Comparison of ENCODE assay signal across 9 cellular contexts in the genomic region with DNA sequence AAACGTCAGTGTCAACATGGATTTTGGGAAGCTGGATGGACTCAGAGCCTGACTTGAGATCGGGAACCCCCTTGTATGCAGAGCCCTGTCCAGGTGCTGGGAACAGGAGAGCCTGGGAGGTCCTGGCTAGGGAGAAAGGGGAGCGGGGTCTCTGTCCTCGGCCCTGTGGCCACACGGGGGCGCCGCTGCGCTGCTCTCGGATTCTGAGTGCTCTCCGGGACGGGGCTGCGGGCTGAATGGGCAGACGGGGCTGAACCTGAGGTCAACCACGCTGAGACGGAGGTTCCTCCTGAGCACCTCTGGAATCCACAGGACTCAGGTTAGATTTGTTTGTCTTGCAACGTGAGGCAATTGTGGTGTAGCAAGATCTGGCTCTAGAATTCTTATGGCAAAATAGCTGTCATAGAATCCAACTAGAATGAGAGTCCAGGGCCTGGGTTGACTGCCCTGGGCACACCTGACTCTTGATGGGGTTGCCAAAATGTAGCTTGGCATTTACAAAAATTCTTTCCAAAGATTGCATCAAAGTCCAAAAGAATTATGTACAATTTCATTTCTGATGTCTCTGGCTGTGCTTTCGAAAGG. TPM values are rescaled to one million over a fixed set of nuclear protein-coding genes. Genes with fewer than 3 reads are reported as not detected.
DNase-seq lines count a peak whose midpoint lies in the region; ATAC-seq and TF ChIP-seq lines count a peak whose summit lies in the region.
"Had no signal": no experiment of that assay in that cellular context is flagged by ENCODE, and none has a peak within 500 bp of the region (broad histone marks: within the 10 kb centered on the region; RNA-seq: fewer than 3 reads in every experiment).

No MANE protein-coding gene starts in this region.

- peaks cover 28% of the 10 kb centered on the region for H3K27me3 Mint-ChIP-seq in endodermal cell (ENCODE audit: insufficient read depth)

- H3K36me3 ChIP-seq in endodermal cell (ENCODE audit: control insufficient read depth, insufficient read depth, low read length) (no peaks in the 10 kb centered on the region), neural cell (ENCODE audit: insufficient read depth, low read length) (no peaks in the 10 kb centered on the region), upper lobe of right lung (no peaks in the 10 kb centered on the region)

- no peaks in the 10 kb centered on the region for H3K9me3 Mint-ChIP-seq in endodermal cell
- H3K9me3 Mint-ChIP-seq: stimulated activated naive CD8-positive, alpha-beta T cell treated with anti-CD3 and anti-CD28 coated beads, Interleukin-15, Interleukin-2, amounts not matched to agents 100 ng/mL and 50 ng/mL, for 24 hours had no signal

- no peak overlapping the region for H3K9ac ChIP-seq in endodermal cell (ENCODE audit: extremely low read depth, low read length, poor library complexity, severe bottlenecking)
- H3K9ac ChIP-seq in neural cell (ENCODE audit: low read length) = no peak overlapping the region

- H3K4me3 ChIP-seq in endodermal cell (ENCODE audit: low read length) = no peak overlapping the region
- no peak overlapping the region for H3K4me3 ChIP-seq in neural cell (ENCODE audit: low read length)
- no peak overlapping the region for H3K4me3 ChIP-seq in upper lobe of right lung

- H3K4me1 ChIP-seq in endodermal cell (ENCODE audit: control insufficient read depth, insufficient read depth, low read length) (no peaks in the 10 kb centered on the region), upper lobe of right lung (no peaks in the 10 kb centered on the region)

- no peak for TF ChIP-seq EP300 in neural cell (conservative IDR thresholded peaks at IDR 0.05; ENCODE audit: poor library complexity, severe bottlenecking)

- no peaks in the 10 kb centered on the region for H3F3A ChIP-seq in neural cell (ENCODE audit: insufficient read depth, low read length, poor library complexity, severe bottlenecking)

- H3K27me3 ChIP-seq in endodermal cell (ENCODE audit: control insufficient read depth, insufficient read depth, low read length, poor library complexity, severe bottlenecking) (peaks cover 20% of the 10 kb centered on the region), neural cell (ENCODE audit: insufficient read depth, low read depth, low read length) (no peaks in the 10 kb centered on the region), upper lobe of right lung (peaks cover 14% of the 10 kb centered on the region)

- TF ChIP-seq CTCF in LNCAP (IDR thresholded peaks at IDR 0.05) = peak; percentile 58
- TF ChIP-seq CTCF in endodermal cell (conservative IDR thresholded peaks at IDR 0.05) = peak; percentile 92
- peak; percentile 46 for TF ChIP-seq CTCF in neural cell (IDR thresholded peaks at IDR 0.05; ENCODE audit: poor library complexity, severe bottlenecking)
- peak; percentile 59 for TF ChIP-seq CTCF in upper lobe of right lung (IDR thresholded peaks at IDR 0.05)

- ATAC-seq in upper lobe of right lung = peak; percentile 86

- no peak overlapping the region for H3K27ac Mint-ChIP-seq in endodermal cell
- H3K27ac Mint-ChIP-seq: stimulated activated naive CD8-positive, alpha-beta T cell treated with anti-CD3 and anti-CD28 coated beads, Interleukin-15, Interleukin-2, amounts not matched to agents 100 ng/mL and 50 ng/mL, for 24 hours had no signal

- no peaks in the 10 kb centered on the region for H4K20me1 ChIP-seq in neural cell (ENCODE audit: insufficient read depth)

- no peak for TF ChIP-seq RAD21 in neural cell (conservative IDR thresholded peaks at IDR 0.05)

- no peaks in the 10 kb centered on the region for H3K9me3 ChIP-seq in endodermal cell (ENCODE audit: control insufficient read depth, low read length)
- no peaks in the 10 kb centered on the region for H3K9me3 ChIP-seq in neural cell (ENCODE audit: low read length)
- no peaks in the 10 kb centered on the region for H3K9me3 ChIP-seq in upper lobe of right lung

- no peak overlapping the region for H3K4me2 ChIP-seq in neural cell (ENCODE audit: low read length)

- DNase-seq in DMS53 treated with DMSO at 0.1 percent for 48 hours (lab: John Stamatoyannopoulos, UW; ENCODE audit: unreplicated experiment) = peak; percentile 17
- DNase-seq in activated CD4-positive, alpha-beta T cell treated with anti-CD3 and anti-CD28 coated beads, Interleukin-2, amount 50 U/mL, for 1 hour = peak; percentile 83
- DNase-seq in endodermal cell = peak; percentile 97
- DNase-seq in upper lobe of right lung = peak; percentile 77
- no peak for DNase-seq in NCI-H1048 (lab: John Stamatoyannopoulos, UW)
- no peak for DNase-seq in DMS79 (lab: John Stamatoyannopoulos, UW)

- H3K4me1 Mint-ChIP-seq in endodermal cell = no peaks in the 10 kb centered on the region

- H3K4me3 Mint-ChIP-seq in endodermal cell = no peak overlapping the region
- H3K4me3 Mint-ChIP-seq: stimulated activated naive CD8-positive, alpha-beta T cell treated with anti-CD3 and anti-CD28 coated beads, Interleukin-15, Interleukin-2, amounts not matched to agents 100 ng/mL and 50 ng/mL, for 24 hours had no signal

- intact Hi-C loops in upper lobe of right lung (cut with DNase I) = no loop called here

- H3K9me2 ChIP-seq in neural cell (ENCODE audit: insufficient read depth, low read length) = no peaks in the 10 kb centered on the region

- H3K79me2 ChIP-seq in neural cell (replicated peaks; ENCODE audit: insufficient read depth, low read length) = no peaks in the 10 kb centered on the region

- 12 to 16% methylated on average over 17 of the region's 17 CpGs for WGBS in endodermal cell (ENCODE audit: insufficient coverage in 1 of 2, insufficient read length in 1 of 2), 2 experiments

- H3K27ac ChIP-seq in endodermal cell (ENCODE audit: low read depth, low read length) = no peak overlapping the region
- H3K27ac ChIP-seq in neural cell (ENCODE audit: low read length) = no peak overlapping the region
- no peak overlapping the region for H3K27ac ChIP-seq in upper lobe of right lung

- no peaks in the 10 kb centered on the region for H3K36me3 Mint-ChIP-seq in endodermal cell (ENCODE audit: low read depth)

- H2AFZ ChIP-seq in neural cell (ENCODE audit: low read depth, low read length) = no peak overlapping the region

TF ChIP-seq in neural cell, 6 proteins besides CTCF, POLR2A, EP300 and RAD21:
- no peak for TF ChIP-seq POLR2AphosphoS5 (IDR thresholded peaks at IDR 0.05)
- TF ChIP-seq SMC3 (conservative IDR thresholded peaks at IDR 0.05; ENCODE audit: poor library complexity) = no peak
- TF ChIP-seq EZH2 (IDR thresholded peaks at IDR 0.05; ENCODE audit: borderline replicate concordance, insufficient read depth, low read length, poor library complexity, severe bottlenecking) = no peak
- no peak for TF ChIP-seq MXI1 (conservative IDR thresholded peaks at IDR 0.05; ENCODE audit: poor library complexity, severe bottlenecking)
- TF ChIP-seq TAF1 (IDR thresholded peaks at IDR 0.05; ENCODE audit: low read depth) = no peak
- TF ChIP-seq, protein P1, sequence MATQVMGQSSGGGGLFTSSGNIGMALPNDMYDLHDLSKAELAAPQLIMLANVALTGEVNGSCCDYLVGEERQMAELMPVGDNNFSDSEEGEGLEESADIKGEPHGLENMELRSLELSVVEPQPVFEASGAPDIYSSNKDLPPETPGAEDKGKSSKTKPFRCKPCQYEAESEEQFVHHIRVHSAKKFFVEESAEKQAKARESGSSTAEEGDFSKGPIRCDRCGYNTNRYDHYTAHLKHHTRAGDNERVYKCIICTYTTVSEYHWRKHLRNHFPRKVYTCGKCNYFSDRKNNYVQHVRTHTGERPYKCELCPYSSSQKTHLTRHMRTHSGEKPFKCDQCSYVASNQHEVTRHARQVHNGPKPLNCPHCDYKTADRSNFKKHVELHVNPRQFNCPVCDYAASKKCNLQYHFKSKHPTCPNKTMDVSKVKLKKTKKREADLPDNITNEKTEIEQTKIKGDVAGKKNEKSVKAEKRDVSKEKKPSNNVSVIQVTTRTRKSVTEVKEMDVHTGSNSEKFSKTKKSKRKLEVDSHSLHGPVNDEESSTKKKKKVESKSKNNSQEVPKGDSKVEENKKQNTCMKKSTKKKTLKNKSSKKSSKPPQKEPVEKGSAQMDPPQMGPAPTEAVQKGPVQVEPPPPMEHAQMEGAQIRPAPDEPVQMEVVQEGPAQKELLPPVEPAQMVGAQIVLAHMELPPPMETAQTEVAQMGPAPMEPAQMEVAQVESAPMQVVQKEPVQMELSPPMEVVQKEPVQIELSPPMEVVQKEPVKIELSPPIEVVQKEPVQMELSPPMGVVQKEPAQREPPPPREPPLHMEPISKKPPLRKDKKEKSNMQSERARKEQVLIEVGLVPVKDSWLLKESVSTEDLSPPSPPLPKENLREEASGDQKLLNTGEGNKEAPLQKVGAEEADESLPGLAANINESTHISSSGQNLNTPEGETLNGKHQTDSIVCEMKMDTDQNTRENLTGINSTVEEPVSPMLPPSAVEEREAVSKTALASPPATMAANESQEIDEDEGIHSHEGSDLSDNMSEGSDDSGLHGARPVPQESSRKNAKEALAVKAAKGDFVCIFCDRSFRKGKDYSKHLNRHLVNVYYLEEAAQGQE (IDR thresholded peaks at IDR 0.05; ENCODE audit: borderline replicate concordance) = no peak
TF ChIP-seq in neural cell: peak in this region for 0.

RNA-seq across cellular contexts. Expression of a gene that starts 20.6 kb away (rescaled TPM):
- 1 to 10 TPM in 1 of 2 donors, under 1 TPM in 1; 0.48 to 3.9 TPM for total RNA-seq in endodermal cell
- polyA plus RNA-seq in endodermal cell (2013, experiment 1 of 2) = 2.4 TPM
- 2.7 TPM for polyA plus RNA-seq in endodermal cell (2013, experiment 2 of 2)
- polyA plus RNA-seq in neural cell = 1.4 TPM in 1 of 2 replicates, not detected in the other
- not detected in 2 replicates for polyA minus RNA-seq in neural cell
- total RNA-seq in upper lobe of right lung = 157 TPM

RNA-seq across cellular contexts. Expression of a gene that starts 21.7 kb away (rescaled TPM):
- under 1 TPM; 0.24 to 0.59 TPM for total RNA-seq in endodermal cell
- polyA plus RNA-seq in endodermal cell (2013, experiment 1 of 2) = 0.11 TPM
- not detected for polyA plus RNA-seq in endodermal cell (2013, experiment 2 of 2)
- polyA plus RNA-seq in neural cell = not detected in 2 replicates
- polyA minus RNA-seq in neural cell = not detected in 2 replicates
- total RNA-seq in upper lobe of right lung = not detected

RNA-seq across cellular contexts. Expression of a gene that starts 45.7 kb away (rescaled TPM):
- total RNA-seq in endodermal cell (not detected), upper lobe of right lung (not detected)
- not detected for polyA plus RNA-seq in endodermal cell (2013, experiment 1 of 2)
- not detected for polyA plus RNA-seq in endodermal cell (2013, experiment 2 of 2)
- polyA plus RNA-seq in neural cell = not detected in 2 replicates
- polyA minus RNA-seq in neural cell = 0.49 TPM in 1 of 2 replicates, not detected in the other

Comparison
In these comparisons a context has a peak if more than half of its experiments do, and no peak if none do; other contexts are left out.
1. DNase-seq: peak in DMS53 treated with DMSO at 0.1 percent for 48 hours (single experiment), activated CD4-positive, alpha-beta T cell treated with anti-CD3 and anti-CD28 coated beads, Interleukin-2, amount 50 U/mL, for 1 hour (single experiment), endodermal cell (single experiment) and upper lobe of right lung (single experiment); none in NCI-H1048 (single experiment) and DMS79 (single experiment).
2. RNA of a gene that starts 20.6 kb away (total RNA-seq): 157 TPM in upper lobe of right lung (single experiment); 0.48 to 3.9 TPM in endodermal cell; every median in the first group is over 10 times any median in the second.
3. Peak in every context shown above with its lines, with median percentiles within 50 percentile points of each other: CTCF ChIP-seq.